9 cellular contexts compared by ENCODE assay signal in genomic region chr17:63961355-63962207, GRCh38. TPM values are rescaled to one million over a fixed set of nuclear protein-coding genes. Genes with fewer than 3 reads are reported as not detected.
DNase-seq lines count a peak whose midpoint lies in the region; ATAC-seq, FAIRE-seq and TF ChIP-seq lines count a peak whose summit lies in the region.
"Had no signal": no experiment of that assay in that cellular context is flagged by ENCODE, and none has a peak within 500 bp of the region (broad histone marks: within the 10 kb centered on the region; RNA-seq: fewer than 3 reads in every experiment).

No MANE protein-coding gene starts in this region.

- ATAC-seq in GM18519 (IDR thresholded peaks at IDR 0.05; ENCODE audit: low FRiP score, unreplicated experiment) = no peak

- H4K20me1 ChIP-seq in astrocyte (ENCODE audit: insufficient read depth, low read length) = no peaks in the 10 kb centered on the region

- TF ChIP-seq CTCF in astrocyte (IDR thresholded peaks at IDR 0.05; ENCODE audit: insufficient read depth, low read depth, low read length) = no peak

- peak overlapping the region; percentile 45 for H3K4me3 Mint-ChIP-seq in astrocyte (ENCODE audit: unreplicated experiment)

- no peak for FAIRE-seq in astrocyte (lab: Jason Lieb, UNC)
- FAIRE-seq: A204.1 had no signal

- H3K4me1 ChIP-seq in astrocyte (ENCODE audit: insufficient read depth, low read length) = no peaks in the 10 kb centered on the region

- no peak overlapping the region for H3K4me3 ChIP-seq in astrocyte (ENCODE audit: insufficient read depth, low read depth, low read length)

- no peak overlapping the region for H3K9ac ChIP-seq in astrocyte (ENCODE audit: low read length)

- H3K27me3 Mint-ChIP-seq in astrocyte (ENCODE audit: low read depth, unreplicated experiment) = peaks cover 25% of the 10 kb centered on the region

- H3K36me3 ChIP-seq in astrocyte (ENCODE audit: insufficient read depth, low read length) = no peaks in the 10 kb centered on the region

- H3K27ac ChIP-seq in astrocyte (ENCODE audit: low read depth, low read length) = no peak overlapping the region

- H3K27ac Mint-ChIP-seq in astrocyte (ENCODE audit: unreplicated experiment) = no peak overlapping the region

- H3K4me2 ChIP-seq in astrocyte (ENCODE audit: low read length) = peak overlapping the region; percentile 56

- no peaks in the 10 kb centered on the region for H3K9me3 Mint-ChIP-seq in astrocyte (ENCODE audit: unreplicated experiment)

- H3K36me3 Mint-ChIP-seq in astrocyte (ENCODE audit: low read depth, unreplicated experiment) = no peaks in the 10 kb centered on the region

- H3K9me3 ChIP-seq in astrocyte (ENCODE audit: insufficient read depth, low read depth, low read length) = no peaks in the 10 kb centered on the region

- H2AFZ ChIP-seq in astrocyte (ENCODE audit: low read depth, low read length) = no peak overlapping the region

- H3K79me2 ChIP-seq in astrocyte (ENCODE audit: insufficient read depth, low read length) = no peaks in the 10 kb centered on the region

- peak; percentile 31 for DNase-seq in DMS53 (lab: John Stamatoyannopoulos, UW)
- DNase-seq in DMS53 treated with DMSO at 0.1 percent for 48 hours (lab: John Stamatoyannopoulos, UW; ENCODE audit: unreplicated experiment) = no peak
- peak; percentile 60 for DNase-seq in RKO (ENCODE audit: low spot score)
- DNase-seq in astrocyte (ENCODE audit: low read depth) = peak; percentile 14
- peak; percentile 78 for DNase-seq in iPS DF 19.7 (ENCODE audit: low read depth, low spot score)
- DNase-seq in stimulated activated CD4-positive, alpha-beta T cell treated with anti-CD3 and anti-CD28 coated beads, Interleukin-1b, Interleukin-23, amount 100 ng/mL, for 24 hours (ENCODE audit: low read depth in 4 of 4, low spot score in 1 of 4) = peak in 3 of 4 experiments; percentile 13 to 34 (median 30)
- DNase-seq in NCI-H748 treated with DMSO at 0.1 percent for 48 hours (lab: John Stamatoyannopoulos, UW) = no peak

- no peaks in the 10 kb centered on the region for H3K27me3 ChIP-seq in astrocyte (ENCODE audit: insufficient read depth, low read length)

- H3K4me1 Mint-ChIP-seq in astrocyte (ENCODE audit: low read depth, unreplicated experiment) = peaks cover under 1% of the 10 kb centered on the region

RNA-seq across cellular contexts. Expression of gene SCN4A, which starts 11.1 kb away (rescaled TPM):
- 0.22 and 0.43 TPM in 2 replicates for total RNA-seq in astrocyte

RNA-seq across cellular contexts. Expression of gene CD79B, which starts 29.4 kb away (rescaled TPM):
- 0.25 TPM in 1 of 2 replicates, not detected in the other for total RNA-seq in astrocyte

RNA-seq across cellular contexts. Expression of gene PRR29, which starts 36.6 kb away (rescaled TPM):
- 0.54 and 0.94 TPM in 2 replicates for total RNA-seq in astrocyte

RNA-seq across cellular contexts. Expression of gene GH1, which starts 42.9 kb away (rescaled TPM):
- total RNA-seq in astrocyte = not detected in 2 replicates

RNA-seq across cellular contexts. Expression of gene CSHL1, which starts 50.5 kb away (rescaled TPM):
- total RNA-seq in astrocyte = not detected in 2 replicates

Comparison
In these comparisons a context has a peak if more than half of its experiments do, and no peak if none do; other contexts are left out.
1. DNase-seq: peak in DMS53 (single experiment), RKO (single experiment), astrocyte (single experiment), iPS DF 19.7 (single experiment) and stimulated activated CD4-positive, alpha-beta T cell treated with anti-CD3 and anti-CD28 coated beads, Interleukin-1b, Interleukin-23, amount 100 ng/mL, for 24 hours (3 of 4); none in DMS53 treated with DMSO at 0.1 percent for 48 hours (single experiment) and NCI-H748 treated with DMSO at 0.1 percent for 48 hours (single experiment).